Comparison of ENCODE assay signal across 21 cellular contexts in genomic region chr3:131702156-131702555, GRCh38.
A peak's percentile ranks its signal among the peaks of the same experiment; 100 is the strongest.
DNase-seq lines count a peak whose midpoint lies in the region; ATAC-seq and TF ChIP-seq lines count a peak whose summit lies in the region.
"Had no signal": no experiment of that assay in that cellular context is flagged by ENCODE, and none has a peak within 500 bp of the region (broad histone marks: within the 10 kb centered on the region; RNA-seq: fewer than 3 reads in every experiment).

No MANE protein-coding gene starts in this region.

- no peaks in the 10 kb centered on the region for H3K27me3 ChIP-seq in naive thymus-derived CD4-positive, alpha-beta T cell (ENCODE audit: control insufficient read depth in 2 of 2, insufficient read depth in 2 of 2, low read length in 2 of 2)
- H3K27me3 ChIP-seq: MG63 had no signal

- in situ Hi-C loops in Caki2 (cut with HindIII; ENCODE audit: low pct_unique_long_range_greater_than_20kb, low sequenced_read_pairs), result no loop called here
- in situ Hi-C loops in astrocyte of the spinal cord (cut with HindIII; ENCODE audit: low sequenced_read_pairs), result no loop called here

- no peaks in the 10 kb centered on the region for H3K9me3 ChIP-seq in naive thymus-derived CD4-positive, alpha-beta T cell (ENCODE audit: control insufficient read depth in 2 of 3, low read length in 3 of 3)
- H3K9me3 ChIP-seq: HAP-1, MG63 had no signal

- no peak for TF ChIP-seq CTCF in astrocyte of the spinal cord (IDR thresholded peaks at IDR 0.05; ENCODE audit: low read depth, low read length)

- intact Hi-C loops in naive thymus-derived CD4-positive, alpha-beta T cell (cut with micrococcal nuclease), result no loop called here

- POLR2A ChIA-PET in naive thymus-derived CD4-positive, alpha-beta T cell (lab: Charles Lee), result no interaction called here

- H3K4me3 ChIP-seq in astrocyte of the spinal cord (ENCODE audit: low read depth, low read length), result no peak overlapping the region
- H3K4me3 ChIP-seq in naive thymus-derived CD4-positive, alpha-beta T cell (ENCODE audit: low read length), result no peak overlapping the region
- H3K4me3 ChIP-seq: GM12878, GM23338, HAP-1, MG63 had no signal

- no peak overlapping the region for H3K4me3 Mint-ChIP-seq in naive thymus-derived CD4-positive, alpha-beta T cell
- H3K4me3 Mint-ChIP-seq: GM23338 had no signal

- peaks cover 0 to 11% (median 0%) of the 10 kb centered on the region in 11 donors for H3K9me3 Mint-ChIP-seq in naive thymus-derived CD4-positive, alpha-beta T cell
- H3K9me3 Mint-ChIP-seq: GM23338 had no signal

- no peaks in the 10 kb centered on the region for H3K4me1 Mint-ChIP-seq in naive thymus-derived CD4-positive, alpha-beta T cell

- peaks cover under 1 to 9% (median 4%) of the 10 kb centered on the region in 5 donors for H3K27me3 Mint-ChIP-seq in naive thymus-derived CD4-positive, alpha-beta T cell

- no peak overlapping the region for H3K27ac ChIP-seq in naive thymus-derived CD4-positive, alpha-beta T cell (ENCODE audit: low read depth, low read length)
- H3K27ac ChIP-seq: C4-2B had no signal

- no peaks in the 10 kb centered on the region for H3K4me1 ChIP-seq in naive thymus-derived CD4-positive, alpha-beta T cell (ENCODE audit: control insufficient read depth in 2 of 2, insufficient read depth in 2 of 2, low read length in 2 of 2)
- H3K4me1 ChIP-seq: HAP-1 had no signal

- H3K36me3 ChIP-seq in naive thymus-derived CD4-positive, alpha-beta T cell (ENCODE audit: control insufficient read depth in 2 of 3, insufficient read depth in 3 of 3, low read length in 3 of 3), result no peaks in the 10 kb centered on the region
- H3K36me3 ChIP-seq: HAP-1, MG63 had no signal

- no peak for ATAC-seq in naive thymus-derived CD4-positive, alpha-beta T cell
- ATAC-seq in HG03432 (IDR thresholded peaks at IDR 0.05; ENCODE audit: unreplicated experiment), result no peak
- no peak for ATAC-seq in GM18870 (IDR thresholded peaks at IDR 0.05; ENCODE audit: unreplicated experiment)
- ATAC-seq: GM12878, GM23338, Panc1, SK-N-SH treated with all-trans-retinoic acid at 6 μM for 48 hours had no signal

- H3K36me3 Mint-ChIP-seq in naive thymus-derived CD4-positive, alpha-beta T cell, result no peaks in the 10 kb centered on the region

- peak; percentile 8 for DNase-seq in Caki2 (ENCODE audit: low read depth)
- peak; percentile 45 for DNase-seq in HT1080 (ENCODE audit: low read depth)
- peak; percentile 43 for DNase-seq in astrocyte of the spinal cord (ENCODE audit: low read depth, low spot score)
- no peak for DNase-seq in naive thymus-derived CD4-positive, alpha-beta T cell
- no peak for DNase-seq in HuH-7.5 (ENCODE audit: low spot score)
- DNase-seq: AML-193, Kasumi-1, MG63, NCI-H1048, NCI-H1436, NCI-H187 treated with DMSO at 0.1 percent for 48 hours, NCI-H2107, NCI-H510A had no signal

- CTCF ChIA-PET in naive thymus-derived CD4-positive, alpha-beta T cell (lab: Charles Lee), result no interaction called here

- no peak overlapping the region for H3K27ac Mint-ChIP-seq in naive thymus-derived CD4-positive, alpha-beta T cell
- H3K27ac Mint-ChIP-seq: GM23338 had no signal

Comparison
In these comparisons a context has a peak if more than half of its experiments do, and no peak if none do; other contexts are left out.
1. DNase-seq: peak in Caki2 (single experiment), HT1080 (single experiment) and astrocyte of the spinal cord (single experiment); none in naive thymus-derived CD4-positive, alpha-beta T cell (0 of 9) and HuH-7.5 (single experiment).